Comparison of ENCODE assay signal across 24 cellular contexts in genomic region chrX:7689791-7690412, GRCh38.
A peak's percentile ranks its signal among the peaks of the same experiment; 100 is the strongest.
DNase-seq lines count a peak whose midpoint lies in the region; ATAC-seq, FAIRE-seq and TF ChIP-seq lines count a peak whose summit lies in the region.
"Had no signal": no experiment of that assay in that cellular context is flagged by ENCODE, and none has a peak within 500 bp of the region (broad histone marks: within the 10 kb centered on the region; RNA-seq: fewer than 3 reads in every experiment).

No MANE protein-coding gene starts in this region.

- peaks cover 24% of the 10 kb centered on the region for H3K4me1 Mint-ChIP-seq in WTC11
- H3K4me1 Mint-ChIP-seq: activated naive CD8-positive, alpha-beta T cell treated with anti-CD3 and anti-CD28 coated beads, Interleukin-2, amount 10 ng/mL, durations not matched to agents 7 days and 5 days; activated T-helper 17 cell treated with anti-CD3 and anti-CD28 coated beads, Interleukin-2, amount 50 U/mL, for 72 hours had no signal

- TF ChIP-seq POLR2A in A549 (IDR thresholded peaks at IDR 0.05; ENCODE audit: low read length) = no peak

- no peak overlapping the region for H3K27ac ChIP-seq in A549
- H3K27ac ChIP-seq: brain microvascular endothelial cell, hepatocyte had no signal

- H3K27me3 Mint-ChIP-seq in WTC11 (ENCODE audit: low read depth) = no peaks in the 10 kb centered on the region; the same call in none of the 2 replicates
- H3K27me3 Mint-ChIP-seq: activated naive CD8-positive, alpha-beta T cell treated with anti-CD3 and anti-CD28 coated beads, Interleukin-2, amount 10 ng/mL, durations not matched to agents 7 days and 5 days; activated T-helper 17 cell treated with anti-CD3 and anti-CD28 coated beads, Interleukin-2, amount 50 U/mL, for 72 hours; CD4-positive, alpha-beta T cell had no signal

- DNase-seq in A549 (ENCODE audit: low read depth in 1 of 2, low spot score in 1 of 2) (no peak), NCI-H2081 treated with DMSO at 0.1 percent for 48 hours (lab: John Stamatoyannopoulos, UW) (peak; percentile 20), astrocyte of the cerebellum (ENCODE audit: low read depth) (peak; percentile 8), WTC11 (ENCODE audit: low spot score) (no peak), left colon (no peak), middle frontal gyrus (ENCODE audit: extremely low spot score, low spot score) (no peak)
- DNase-seq: activated naive CD8-positive, alpha-beta T cell treated with anti-CD3 and anti-CD28 coated beads, Interleukin-2, amount 10 ng/mL, durations not matched to agents 7 days and 5 days; brain microvascular endothelial cell; CD4-positive, alpha-beta T cell; DMS79 treated with DMSO at 0.1 percent for 48 hours; Karpas-422; NCI-H1694; NK-92 treated with Interleukin-12 subunit alpha and Interleukin-12 subunit beta, amount 100 ng/mL, for 24 hours; nucleus accumbens; retina; stimulated activated CD4-positive, alpha-beta T cell treated with anti-CD3 and anti-CD28 coated beads, Interleukin-12 subunit alpha, Interleukin-12 subunit beta, amount 100 ng/mL, for 4 hours; T1000 had no signal

- CTCF ChIA-PET in A549 (lab: Yijun Ruan, JAX) = no interaction called here
- CTCF ChIA-PET in WTC11 (lab: Charles Lee) = no interaction called here

- no peak for TF ChIP-seq RAD21 in A549 (conservative IDR thresholded peaks at IDR 0.05 in 1 of 2, IDR thresholded peaks at IDR 0.05 in 1 of 2)

- TF ChIP-seq CTCF in A549 (IDR thresholded peaks at IDR 0.05) (no peak), astrocyte of the cerebellum (IDR thresholded peaks at IDR 0.05; ENCODE audit: low read depth, low read length, missing control alignments) (no peak), WTC11 (IDR thresholded peaks at IDR 0.05) (no peak)

- intact Hi-C loops in left colon (cut with DNase I, micrococcal nuclease) = no loop called here

- 1% methylated on average over 4 of the region's 4 CpGs for WGBS in A549 (ENCODE audit: missing lambda C conversion rate)

- ATAC-seq in A549 (no peak), GM18867 (IDR thresholded peaks at IDR 0.05; ENCODE audit: unreplicated experiment) (peak; percentile 78), WTC11 (no peak), GM18873 (IDR thresholded peaks at IDR 0.05; ENCODE audit: low FRiP score, unreplicated experiment) (no peak), left colon (no peak)
- ATAC-seq: activated T-helper 17 cell treated with anti-CD3 and anti-CD28 coated beads, Interleukin-2, amount 50 U/mL, for 72 hours; SK-N-SH treated with all-trans-retinoic acid at 6 μM for 48 hours had no signal

- POLR2A ChIA-PET in A549 (lab: Yijun Ruan, JAX) (no interaction called here), WTC11 (lab: Charles Lee) (no interaction called here)

- H3K4me2 ChIP-seq in A549 = no peak overlapping the region
- H3K4me2 ChIP-seq: hepatocyte had no signal

- H3K36me3 Mint-ChIP-seq in WTC11 = no peaks in the 10 kb centered on the region; the same call in 1 of the 2 replicates
- H3K36me3 Mint-ChIP-seq: activated naive CD8-positive, alpha-beta T cell treated with anti-CD3 and anti-CD28 coated beads, Interleukin-2, amount 10 ng/mL, durations not matched to agents 7 days and 5 days had no signal

- H3K27ac Mint-ChIP-seq in WTC11 = no peak overlapping the region
- H3K27ac Mint-ChIP-seq: activated naive CD8-positive, alpha-beta T cell treated with anti-CD3 and anti-CD28 coated beads, Interleukin-2, amount 10 ng/mL, durations not matched to agents 7 days and 5 days; activated T-helper 17 cell treated with anti-CD3 and anti-CD28 coated beads, Interleukin-2, amount 50 U/mL, for 72 hours; CD4-positive, alpha-beta T cell had no signal

- FAIRE-seq in A549 (lab: Jason Lieb, UNC) = peak; percentile 77
- FAIRE-seq: islet of Langerhans had no signal

- no peaks in the 10 kb centered on the region for H3K4me1 ChIP-seq in A549

- no peak for TF ChIP-seq EP300 in A549 (IDR thresholded peaks at IDR 0.05)

- in situ Hi-C loops in astrocyte of the cerebellum (cut with HindIII; ENCODE audit: low sequenced_read_pairs) = no loop called here

- no peaks in the 10 kb centered on the region for H3K9me3 ChIP-seq in A549

- H3K9me3 Mint-ChIP-seq in WTC11 = no peaks in the 10 kb centered on the region
- H3K9me3 Mint-ChIP-seq: activated naive CD8-positive, alpha-beta T cell treated with anti-CD3 and anti-CD28 coated beads, Interleukin-2, amount 10 ng/mL, durations not matched to agents 7 days and 5 days; activated T-helper 17 cell treated with anti-CD3 and anti-CD28 coated beads, Interleukin-2, amount 50 U/mL, for 72 hours; CD4-positive, alpha-beta T cell had no signal

- H3K4me3 ChIP-seq in A549 (no peak overlapping the region), astrocyte of the cerebellum (ENCODE audit: low read depth, low read length) (no peak overlapping the region)
- H3K4me3 ChIP-seq: hepatocyte, lung had no signal

- no peak overlapping the region for H3K4me3 Mint-ChIP-seq in WTC11
- H3K4me3 Mint-ChIP-seq: activated naive CD8-positive, alpha-beta T cell treated with anti-CD3 and anti-CD28 coated beads, Interleukin-2, amount 10 ng/mL, durations not matched to agents 7 days and 5 days; activated T-helper 17 cell treated with anti-CD3 and anti-CD28 coated beads, Interleukin-2, amount 50 U/mL, for 72 hours; CD4-positive, alpha-beta T cell had no signal

TF ChIP-seq in A549, 52 proteins besides CTCF, POLR2A, EP300 and RAD21 (continues in another document):
- TF ChIP-seq RFX5 (IDR thresholded peaks at IDR 0.05) (no peak), MAFK (IDR thresholded peaks at IDR 0.05; ENCODE audit: partially characterized antibody) (no peak), HOXA7 (CRISPR knock-in tag; IDR thresholded peaks at IDR 0.05) (no peak), EHMT2 (IDR thresholded peaks at IDR 0.05; ENCODE audit: low read depth) (no peak), PHF8 (IDR thresholded peaks at IDR 0.05; ENCODE audit: borderline replicate concordance, low read depth) (no peak), FOSB (CRISPR knock-in tag; IDR thresholded peaks at IDR 0.05) (no peak), ZFP36 (IDR thresholded peaks at IDR 0.05; ENCODE audit: borderline replicate concordance, partially characterized antibody) (no peak), ZNF302 (CRISPR knock-in tag; IDR thresholded peaks at IDR 0.05) (no peak), ESRRA (IDR thresholded peaks at IDR 0.05; ENCODE audit: borderline replicate concordance, low read length) (no peak), NR3C1 (IDR thresholded peaks at IDR 0.05) (no peak), CHD4 (IDR thresholded peaks at IDR 0.05; ENCODE audit: borderline replicate concordance) (no peak), HDAC2 (IDR thresholded peaks at IDR 0.05) (no peak), MYC (IDR thresholded peaks at IDR 0.05; ENCODE audit: borderline replicate concordance, low read length) (no peak), RNF2 (IDR thresholded peaks at IDR 0.05; ENCODE audit: borderline replicate concordance, low read depth) (no peak), JUNB (IDR thresholded peaks at IDR 0.05) (no peak), BCL3 (IDR thresholded peaks at IDR 0.05) (no peak)
- TF ChIP-seq, protein P1, sequence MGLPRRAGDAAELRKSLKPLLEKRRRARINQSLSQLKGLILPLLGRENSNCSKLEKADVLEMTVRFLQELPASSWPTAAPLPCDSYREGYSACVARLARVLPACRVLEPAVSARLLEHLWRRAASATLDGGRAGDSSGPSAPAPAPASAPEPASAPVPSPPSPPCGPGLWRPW (IDR thresholded peaks at IDR 0.05) = no peak

TF ChIP-seq in WTC11, 78 proteins besides CTCF, POLR2A, EP300 and RAD21:
- TF ChIP-seq CREB1 (CRISPR knock-in tag; IDR thresholded peaks at IDR 0.05) (no peak), NR3C1 (CRISPR knock-in tag; conservative IDR thresholded peaks at IDR 0.05; ENCODE audit: low read depth) (no peak), FOXJ3 (CRISPR knock-in tag; IDR thresholded peaks at IDR 0.05; ENCODE audit: borderline replicate concordance) (no peak), ZNF671 (CRISPR knock-in tag; IDR thresholded peaks at IDR 0.05) (no peak), GABPB1 (CRISPR knock-in tag; IDR thresholded peaks at IDR 0.05) (no peak), NFE2L1 (CRISPR knock-in tag; IDR thresholded peaks at IDR 0.05) (no peak), PRRX2 (CRISPR knock-in tag; IDR thresholded peaks at IDR 0.05) (no peak), ZNF416 (CRISPR knock-in tag; IDR thresholded peaks at IDR 0.05) (no peak), ZNF396 (CRISPR knock-in tag; IDR thresholded peaks at IDR 0.05; ENCODE audit: borderline replicate concordance) (no peak), ZNF281 (CRISPR knock-in tag; IDR thresholded peaks at IDR 0.05) (no peak), KAT7 (CRISPR knock-in tag; IDR thresholded peaks at IDR 0.05; ENCODE audit: borderline replicate concordance) (no peak)
- TF ChIP-seq, protein P2, sequence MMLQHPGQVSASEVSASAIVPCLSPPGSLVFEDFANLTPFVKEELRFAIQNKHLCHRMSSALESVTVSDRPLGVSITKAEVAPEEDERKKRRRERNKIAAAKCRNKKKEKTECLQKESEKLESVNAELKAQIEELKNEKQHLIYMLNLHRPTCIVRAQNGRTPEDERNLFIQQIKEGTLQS (CRISPR knock-in tag; conservative IDR thresholded peaks at IDR 0.05) = no peak
- TF ChIP-seq, protein P3, sequence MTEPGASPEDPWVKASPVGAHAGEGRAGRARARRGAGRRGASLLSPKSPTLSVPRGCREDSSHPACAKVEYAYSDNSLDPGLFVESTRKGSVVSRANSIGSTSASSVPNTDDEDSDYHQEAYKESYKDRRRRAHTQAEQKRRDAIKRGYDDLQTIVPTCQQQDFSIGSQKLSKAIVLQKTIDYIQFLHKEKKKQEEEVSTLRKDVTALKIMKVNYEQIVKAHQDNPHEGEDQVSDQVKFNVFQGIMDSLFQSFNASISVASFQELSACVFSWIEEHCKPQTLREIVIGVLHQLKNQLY (CRISPR knock-in tag; IDR thresholded peaks at IDR 0.05) = no peak

Comparison
In these comparisons a context has a peak if more than half of its experiments do, and no peak if none do; other contexts are left out.
1. DNase-seq: peak in NCI-H2081 treated with DMSO at 0.1 percent for 48 hours (single experiment) and astrocyte of the cerebellum (single experiment); none in A549 (0 of 2), WTC11 (single experiment), left colon (0 of 2) and middle frontal gyrus (single experiment).